In the genomic region with DNA sequence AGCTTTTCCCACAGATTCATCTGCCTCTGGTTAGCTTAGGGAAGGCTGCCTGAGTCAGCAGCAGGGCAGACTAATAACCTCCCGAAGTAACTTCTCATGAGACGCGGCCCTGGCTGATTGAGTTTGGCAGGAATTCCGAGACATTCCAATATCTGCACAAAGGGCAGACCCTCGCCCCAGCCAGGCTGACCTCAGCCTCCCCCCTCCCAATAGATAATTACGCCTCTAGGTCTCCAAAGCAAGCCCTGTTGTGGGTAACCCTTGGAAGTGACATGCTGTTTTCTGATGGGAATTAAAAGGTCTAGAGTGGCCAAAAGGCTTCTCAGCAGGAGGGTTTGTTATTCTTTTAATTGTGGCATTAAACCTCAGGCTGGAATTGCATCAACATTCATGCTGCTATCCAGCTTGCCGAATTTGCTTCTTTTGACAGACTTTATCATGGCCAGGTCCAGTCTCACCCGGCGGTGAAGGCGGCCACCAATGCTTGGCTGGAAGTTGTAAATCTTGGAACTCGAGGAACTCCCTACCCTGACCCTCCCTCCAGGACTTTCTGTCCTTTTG, we compare ENCODE assay signal across 16 cellular contexts.
DNase-seq lines count a peak whose midpoint lies in the region; ATAC-seq and TF ChIP-seq lines count a peak whose summit lies in the region.
"Had no signal": no experiment of that assay in that cellular context is flagged by ENCODE, and none has a peak within 500 bp of the region (broad histone marks: within the 10 kb centered on the region; RNA-seq: fewer than 3 reads in every experiment).

No MANE protein-coding gene starts in this region.

- H3K4me1 ChIP-seq in gastrocnemius medialis, result peaks cover 0 to 8% of the 10 kb centered on the region in 2 donors

- H3K27me3 Mint-ChIP-seq in HFFc6 (ENCODE audit: insufficient read depth), result peaks cover 9% of the 10 kb centered on the region
- H3K27me3 Mint-ChIP-seq: B cell had no signal

- H3K4me1 Mint-ChIP-seq in HFFc6 (ENCODE audit: low read depth), result peaks cover 13% of the 10 kb centered on the region
- H3K4me1 Mint-ChIP-seq: B cell had no signal

- H3K27me3 ChIP-seq in BJ (ENCODE audit: control insufficient read depth, insufficient read depth, low read length) (no peaks in the 10 kb centered on the region), brain microvascular endothelial cell (replicated peaks) (no peaks in the 10 kb centered on the region), gastrocnemius medialis (no peaks in the 10 kb centered on the region)
- H3K27me3 ChIP-seq: cardiac muscle cell, SJSA1 had no signal

- in situ Hi-C loops in brain microvascular endothelial cell (cut with HindIII; ENCODE audit: low pct_ligation_motif_present, low sequenced_read_pairs), result no loop called here
- in situ Hi-C loops in gastrocnemius medialis (cut with MboI; ENCODE audit: low sequenced_read_pairs in 4 of 4), result no loop called here

- no peaks in the 10 kb centered on the region for H3K9me3 Mint-ChIP-seq in HFFc6

- TF ChIP-seq CTCF in BJ (IDR thresholded peaks at IDR 0.05; ENCODE audit: insufficient read depth, low read depth, low read length) (no peak), brain microvascular endothelial cell (IDR thresholded peaks at IDR 0.05; ENCODE audit: low read depth, low read length, missing control alignments) (no peak), gastrocnemius medialis (IDR thresholded peaks at IDR 0.05 in 4 of 5, conservative IDR thresholded peaks at IDR 0.05 in 1 of 5) (no peak), HFFc6 (IDR thresholded peaks at IDR 0.05) (no peak)

- peak overlapping the region; percentile 51 for H3K27ac ChIP-seq in brain microvascular endothelial cell
- peak overlapping the region in 2 of 4 donors; percentile 35 to 60 for H3K27ac ChIP-seq in gastrocnemius medialis
- H3K27ac ChIP-seq: cardiac muscle cell, SJSA1 had no signal

- CTCF ChIA-PET in BJ (lab: Yijun Ruan, JAX), result interaction anchor here (1.0 to 1.1 kb wide), 3 partner anchors 10 to 132 kb away, joined by 3 to 4 read pairs (median 4); no protein-coding TSS in a partner anchor

- no peak overlapping the region for H3K4me3 ChIP-seq in BJ (ENCODE audit: low read depth, low read length)
- no peak overlapping the region for H3K4me3 ChIP-seq in brain microvascular endothelial cell (ENCODE audit: low read depth, low read length)
- no peak overlapping the region for H3K4me3 ChIP-seq in gastrocnemius medialis
- H3K4me3 ChIP-seq: cardiac muscle cell, SJSA1 had no signal

- no peak overlapping the region for H3K4me3 Mint-ChIP-seq in HFFc6
- H3K4me3 Mint-ChIP-seq: B cell, type B pancreatic cell had no signal

- TF ChIP-seq POLR2A in gastrocnemius medialis (IDR thresholded peaks at IDR 0.05), result no peak

- no peaks in the 10 kb centered on the region for H3K9me3 ChIP-seq in gastrocnemius medialis
- H3K9me3 ChIP-seq: SJSA1 had no signal

- POLR2A ChIA-PET in BJ (lab: Charles Lee), result interaction anchor here (0.5 kb wide), 1 partner anchor 575 kb away, joined by 4 read pairs; no protein-coding TSS in a partner anchor

- intact Hi-C loops in gastrocnemius medialis (cut with DNase I; ENCODE audit: low total_unique reads), result no loop called here

- DNase-seq in BJ (ENCODE audit: low read depth) (peak; percentile 44), brain microvascular endothelial cell (peak; percentile 78), iris pigment epithelial cell (ENCODE audit: low read depth) (peak; percentile 39), gastrocnemius medialis (peak; percentile 38 to 67), HFFc6 (no peak), CD1c-positive myeloid dendritic cell (ENCODE audit: extremely low spot score) (no peak)
- DNase-seq: NCI-H1048, NCI-H524 treated with DMSO at 0.1 percent for 48 hours, posterior cingulate gyrus had no signal

- no peaks in the 10 kb centered on the region for H3K36me3 ChIP-seq in BJ (ENCODE audit: control insufficient read depth, insufficient read depth, low read length)
- no peaks in the 10 kb centered on the region for H3K36me3 ChIP-seq in brain microvascular endothelial cell (replicated peaks)
- H3K36me3 ChIP-seq in gastrocnemius medialis, result no peaks in the 10 kb centered on the region
- H3K36me3 ChIP-seq: cardiac muscle cell, SJSA1 had no signal

- H3K36me3 Mint-ChIP-seq in HFFc6 (ENCODE audit: low read depth), result no peaks in the 10 kb centered on the region
- H3K36me3 Mint-ChIP-seq: type B pancreatic cell had no signal

- H3K27ac Mint-ChIP-seq in HFFc6, result no peak overlapping the region
- H3K27ac Mint-ChIP-seq: B cell, type B pancreatic cell had no signal

- peak; percentile 72 to 76 for ATAC-seq in gastrocnemius medialis
- ATAC-seq in GM21381 (IDR thresholded peaks at IDR 0.05; ENCODE audit: unreplicated experiment), result no peak
- no peak for ATAC-seq in HG03196 (IDR thresholded peaks at IDR 0.05; ENCODE audit: unreplicated experiment)
- ATAC-seq: esophagus mucosa had no signal

Comparison
In these comparisons a context has a peak if more than half of its experiments do, and no peak if none do; other contexts are left out.
1. DNase-seq: peak in BJ (single experiment), brain microvascular endothelial cell (single experiment), iris pigment epithelial cell (single experiment) and gastrocnemius medialis (2 of 2); none in HFFc6 (single experiment) and CD1c-positive myeloid dendritic cell (single experiment).
2. ATAC-seq: peak in gastrocnemius medialis (2 of 2); none in GM21381 (single experiment) and HG03196 (single experiment).